8 cellular contexts compared by ENCODE assay signal in genomic region chr1:36322786-36323635, GRCh38. TPM values are rescaled to one million over a fixed set of nuclear protein-coding genes. Genes with fewer than 3 reads are reported as not detected.
DNase-seq lines count a peak whose midpoint lies in the region; ATAC-seq and TF ChIP-seq lines count a peak whose summit lies in the region.

No MANE protein-coding gene starts in this region.

- peaks cover 26% of the 10 kb centered on the region for H3K4me1 Mint-ChIP-seq in activated T-cell treated with anti-CD3 and anti-CD28 coated beads, Interleukin-2, amount 50 U/mL, for 24 hours (ENCODE audit: low read depth)

- H3K9me3 Mint-ChIP-seq in activated T-cell treated with anti-CD3 and anti-CD28 coated beads, Interleukin-2, amount 50 U/mL, for 24 hours = no peaks in the 10 kb centered on the region

- H3K79me1 ChIP-seq in neuronal stem cell (ENCODE audit: low read depth, low read length) = no peaks in the 10 kb centered on the region

- H3K36me3 ChIP-seq in HUES64 (ENCODE audit: insufficient read depth, low read length) (no peaks in the 10 kb centered on the region), neuronal stem cell (replicated peaks in 1 of 2; ENCODE audit: control insufficient read depth in 2 of 2, insufficient read depth in 2 of 2, low read length in 2 of 2) (peaks cover 0 to 37% of the 10 kb centered on the region in 2 donors)

- H3K23ac ChIP-seq in neuronal stem cell (ENCODE audit: low read depth, low read length, poor library complexity) = peak overlapping the region; percentile 98

- ATAC-seq in foreskin keratinocyte = peak; percentile 31

- peaks cover 12% of the 10 kb centered on the region; the same call in 1 of the 2 replicates for H3K4me1 ChIP-seq in HUES64 (ENCODE audit: insufficient read depth, low read length)
- peaks cover 12% of the 10 kb centered on the region for H3K4me1 ChIP-seq in foreskin keratinocyte
- peaks cover 14 to 25% of the 10 kb centered on the region in 2 donors for H3K4me1 ChIP-seq in neuronal stem cell (ENCODE audit: control insufficient read depth in 2 of 2, insufficient read depth in 1 of 2, low read depth in 1 of 2, low read length in 2 of 2)

- H3K36me3 Mint-ChIP-seq in activated T-cell treated with anti-CD3 and anti-CD28 coated beads, Interleukin-2, amount 50 U/mL, for 24 hours (ENCODE audit: low read depth) = no peaks in the 10 kb centered on the region

- H2BK120ac ChIP-seq in neuronal stem cell (ENCODE audit: low read depth, low read length) = no peak overlapping the region

- peak overlapping the region; percentile 87 for H2AFZ ChIP-seq in neuronal stem cell (ENCODE audit: low read length)

- no peak overlapping the region for H4K91ac ChIP-seq in neuronal stem cell (ENCODE audit: low read depth, low read length, poor library complexity)

- TF ChIP-seq CTCF in foreskin keratinocyte (conservative IDR thresholded peaks at IDR 0.05) = no peak

- peak overlapping the region; percentile 98 for H2AK5ac ChIP-seq in neuronal stem cell (ENCODE audit: low read depth, low read length)

- peak overlapping the region; percentile 40 for H3K27ac Mint-ChIP-seq in activated T-cell treated with anti-CD3 and anti-CD28 coated beads, Interleukin-2, amount 50 U/mL, for 24 hours

- peak overlapping the region; percentile 31 for H4K8ac ChIP-seq in neuronal stem cell (ENCODE audit: low read depth, low read length)

- peak overlapping the region; percentile 97 for H3K18ac ChIP-seq in neuronal stem cell (ENCODE audit: low read length)

- H3K27me3 Mint-ChIP-seq in activated T-cell treated with anti-CD3 and anti-CD28 coated beads, Interleukin-2, amount 50 U/mL, for 24 hours = peaks cover 16% of the 10 kb centered on the region

- peak; percentile 80 for DNase-seq in GM03348 (ENCODE audit: low spot score)
- peak; percentile 61 for DNase-seq in activated T-cell treated with anti-CD3 and anti-CD28 coated beads, Interleukin-2, amount 50 U/mL, for 24 hours
- no peak for DNase-seq in foreskin keratinocyte
- DNase-seq in neuronal stem cell (ENCODE audit: low spot score) = peak; percentile 33
- no peak for DNase-seq in MV-4-11 (lab: John Stamatoyannopoulos, UW)
- DNase-seq in NCI-H82 treated with DMSO at 0.1 percent for 48 hours (lab: John Stamatoyannopoulos, UW; ENCODE audit: unreplicated experiment) = no peak
- DNase-seq in NCI-H1105 treated with DMSO at 0.1 percent for 48 hours (lab: John Stamatoyannopoulos, UW) = no peak

- H3K27ac ChIP-seq in HUES64 (ENCODE audit: low read depth, low read length) = no peak overlapping the region
- no peak overlapping the region for H3K27ac ChIP-seq in foreskin keratinocyte
- H3K27ac ChIP-seq in neuronal stem cell (replicated peaks; ENCODE audit: low read length) = no peak overlapping the region

- peaks cover 48% of the 10 kb centered on the region for H3K27me3 ChIP-seq in HUES64 (ENCODE audit: insufficient read depth, low read length)
- no peaks in the 10 kb centered on the region for H3K27me3 ChIP-seq in foreskin keratinocyte
- H3K27me3 ChIP-seq in neuronal stem cell (ENCODE audit: control insufficient read depth in 3 of 3, insufficient read depth in 3 of 3, low read depth in 1 of 3, low read length in 3 of 3) = peaks cover 0 to 40% (median 2%) of the 10 kb centered on the region in 3 experiments

- peak overlapping the region; percentile 47 for H3K14ac ChIP-seq in neuronal stem cell (ENCODE audit: low read length)

- peak overlapping the region; percentile 59 for H3K9ac ChIP-seq in HUES64 (ENCODE audit: low read depth, low read length)
- peak overlapping the region; percentile 91 for H3K9ac ChIP-seq in neuronal stem cell (ENCODE audit: low read depth, low read length, poor library complexity)

- peak overlapping the region; percentile 83 for H2BK5ac ChIP-seq in neuronal stem cell (ENCODE audit: low read length)

- no peaks in the 10 kb centered on the region for H3K9me3 ChIP-seq in HUES64 (ENCODE audit: insufficient read depth, low read depth, low read length)
- H3K9me3 ChIP-seq in neuronal stem cell (replicated peaks in 1 of 2; ENCODE audit: control insufficient read depth in 2 of 2, insufficient read depth in 1 of 2, low read depth in 1 of 2, low read length in 2 of 2) = peaks cover 0 to 2% of the 10 kb centered on the region in 2 donors

- peak overlapping the region; percentile 62 for H3K4me3 ChIP-seq in HUES64 (ENCODE audit: low read length)
- H3K4me3 ChIP-seq in neuronal stem cell (ENCODE audit: low read length in 2 of 2) = peak overlapping the region; percentile 45 to 85

- H3K4me3 Mint-ChIP-seq in activated T-cell treated with anti-CD3 and anti-CD28 coated beads, Interleukin-2, amount 50 U/mL, for 24 hours = peak overlapping the region; percentile 73

- under 1% methylated on average over 83 of the region's 83 CpGs for WGBS in HUES64
- no CpG with 5 or more reads among the region's 83 CpGs for WGBS in neuronal stem cell (ENCODE audit: extremely low coverage in 2 of 2, insufficient read length in 2 of 2, insufficient replicate concordance in 1 of 2), 2 donors

- peak overlapping the region; percentile 90 for H2BK15ac ChIP-seq in neuronal stem cell (ENCODE audit: low read length)

- peak overlapping the region; percentile 4 for H2BK12ac ChIP-seq in neuronal stem cell (ENCODE audit: low read length)

- H3K4ac ChIP-seq in neuronal stem cell (ENCODE audit: low read length) = no peak overlapping the region

- peak overlapping the region; percentile 89 for H3K4me2 ChIP-seq in neuronal stem cell (ENCODE audit: insufficient read depth, low read length, poor library complexity, severe bottlenecking)

RNA-seq across cellular contexts. Expression of gene EVA1B, which starts 0.4 kb away (rescaled TPM):
- polyA plus RNA-seq in HUES64 (2013, experiment 1 of 2) = 17.2 TPM
- polyA plus RNA-seq in HUES64 (2013, experiment 2 of 2) = 31.1 TPM
- 19.5 and 28.7 TPM in 2 replicates for total RNA-seq in foreskin keratinocyte
- polyA plus RNA-seq in foreskin keratinocyte = 24.8 and 38.2 TPM in 2 replicates
- 26.4 TPM for polyA plus RNA-seq in neuronal stem cell (2013, experiment 1 of 2)
- 25.2 TPM for polyA plus RNA-seq in neuronal stem cell (2013, experiment 2 of 2)

RNA-seq across cellular contexts. Expression of gene SH3D21, which starts 16.8 kb away (rescaled TPM):
- 5.9 TPM for polyA plus RNA-seq in HUES64 (2013, experiment 1 of 2)
- 7.3 TPM for polyA plus RNA-seq in HUES64 (2013, experiment 2 of 2)
- 5.5 and 6.9 TPM in 2 replicates for total RNA-seq in foreskin keratinocyte
- polyA plus RNA-seq in foreskin keratinocyte = 2.3 and 3.5 TPM in 2 replicates
- polyA plus RNA-seq in neuronal stem cell (2013, experiment 1 of 2) = 3.3 TPM
- polyA plus RNA-seq in neuronal stem cell (2013, experiment 2 of 2) = 3.3 TPM

Comparison
In these comparisons a context has a peak if more than half of its experiments do, and no peak if none do; other contexts are left out.
1. DNase-seq: peak in GM03348 (single experiment), activated T-cell treated with anti-CD3 and anti-CD28 coated beads, Interleukin-2, amount 50 U/mL, for 24 hours (single experiment) and neuronal stem cell (single experiment); none in foreskin keratinocyte (0 of 2), MV-4-11 (single experiment), NCI-H82 treated with DMSO at 0.1 percent for 48 hours (single experiment) and NCI-H1105 treated with DMSO at 0.1 percent for 48 hours (single experiment).